Comparison of ENCODE assay signal across 11 cellular contexts in the genomic region with DNA sequence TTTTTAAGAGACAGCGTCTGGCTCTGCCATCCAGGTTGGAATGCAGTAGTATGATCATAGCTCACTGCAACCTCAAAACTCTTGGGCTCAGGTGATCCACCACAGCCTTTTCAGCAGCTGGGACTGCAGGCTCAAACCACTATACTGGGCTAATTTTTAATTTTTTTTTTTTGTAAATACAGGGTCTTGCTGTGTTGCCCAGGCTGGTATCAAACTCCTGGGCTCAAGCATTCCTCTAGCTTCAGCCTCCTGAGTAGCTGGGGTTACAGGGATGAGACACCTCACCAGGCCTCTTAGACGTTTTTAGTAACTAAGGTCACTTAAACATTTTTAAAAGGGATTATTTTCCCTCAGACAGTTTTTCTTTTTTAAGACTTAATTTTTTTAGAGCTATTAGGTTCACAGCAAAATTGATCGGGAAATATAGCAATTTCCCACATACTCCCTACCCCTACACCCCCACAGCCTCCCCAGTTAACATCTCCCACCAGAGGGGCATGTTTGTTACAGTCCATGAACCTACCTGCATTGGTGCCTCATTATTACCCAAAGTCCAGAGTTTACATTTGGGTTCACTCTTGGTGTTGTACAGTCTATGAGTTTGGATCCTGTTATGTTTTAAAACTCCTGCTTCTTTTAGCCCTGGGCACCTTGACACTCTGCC. TPM values are rescaled to one million over a fixed set of nuclear protein-coding genes. Genes with fewer than 3 reads are reported as not detected.
DNase-seq lines count a peak whose midpoint lies in the region; ATAC-seq, FAIRE-seq and TF ChIP-seq lines count a peak whose summit lies in the region.
"Had no signal": no experiment of that assay in that cellular context is flagged by ENCODE, and none has a peak within 500 bp of the region (broad histone marks: within the 10 kb centered on the region; RNA-seq: fewer than 3 reads in every experiment).

No MANE protein-coding gene starts in this region.

- H2AFZ ChIP-seq in PC-3 (ENCODE audit: low read length), result no peak overlapping the region
- no peak overlapping the region for H2AFZ ChIP-seq in H1 (ENCODE audit: low read length)

- H3K9me2 ChIP-seq in PC-3 (replicated peaks; ENCODE audit: low read length), result no peaks in the 10 kb centered on the region

- no peak overlapping the region for H2BK5ac ChIP-seq in H1 (ENCODE audit: low read depth, low read length)

- no peak overlapping the region for H3K27ac ChIP-seq in PC-3 (ENCODE audit: low read length)
- H3K27ac ChIP-seq in H1 (ENCODE audit: low read depth, low read length), result no peak overlapping the region
- no peak overlapping the region for H3K27ac ChIP-seq in small intestine (ENCODE audit: low read depth in 1 of 2, low read length in 1 of 2)
- H3K27ac ChIP-seq: ovary had no signal

- H3K9me3 ChIP-seq in PC-3 (ENCODE audit: low read length) (no peaks in the 10 kb centered on the region), H1 (ENCODE audit: insufficient read depth in 2 of 2, low read depth in 1 of 2, low read length in 1 of 2) (no peaks in the 10 kb centered on the region), small intestine (ENCODE audit: control insufficient read depth, low read depth) (no peaks in the 10 kb centered on the region)
- H3K9me3 ChIP-seq: ovary had no signal

- H3K27ac Mint-ChIP-seq in progenitor cell of endocrine pancreas, result no peak overlapping the region

- H3K4me1 ChIP-seq in PC-3 (ENCODE audit: insufficient read depth, low read length) (peaks cover 30% of the 10 kb centered on the region), H1 (replicated peaks in 1 of 4; ENCODE audit: control insufficient read depth in 3 of 4, insufficient read depth in 4 of 4, low read length in 3 of 4) (peaks cover 12 to 41% (median 23%) of the 10 kb centered on the region in 4 experiments), small intestine (ENCODE audit: control insufficient read depth in 2 of 2, insufficient read depth in 1 of 2, low read depth in 1 of 2, low read length in 1 of 2) (peaks cover 2 to 5% of the 10 kb centered on the region in 2 donors)

- no peak for TF ChIP-seq CTCF in PC-3 (conservative IDR thresholded peaks at IDR 0.05; ENCODE audit: low read depth, low read length)
- TF ChIP-seq CTCF in H1 (IDR thresholded peaks at IDR 0.05; ENCODE audit: control extremely low read depth in 1 of 3, insufficient read depth in 1 of 3, low read depth in 1 of 3, low read length in 3 of 3), result no peak
- no peak for TF ChIP-seq CTCF in progenitor cell of endocrine pancreas (IDR thresholded peaks at IDR 0.05; ENCODE audit: unreplicated experiment)

- H4K91ac ChIP-seq in H1 (replicated peaks; ENCODE audit: insufficient read length, low read length), result peak overlapping the region; percentile 61

- no peak overlapping the region for H3K23ac ChIP-seq in H1 (ENCODE audit: insufficient read length)

- peak overlapping the region; percentile 48; the same call in 1 of the 2 replicates for H3K18ac ChIP-seq in H1 (ENCODE audit: extremely low read depth, low read length)

- peaks cover 20% of the 10 kb centered on the region for H3K23me2 ChIP-seq in H1 (ENCODE audit: low read depth, low read length)

- no peak overlapping the region for H2BK120ac ChIP-seq in H1 (replicated peaks; ENCODE audit: low read depth, low read length)

- 73% methylated on average over 3 of the region's 3 CpGs; no CpG with 5 or more reads in 1 of the 2 experiments for WGBS in H1 (ENCODE audit: extremely low coverage in 1 of 2, insufficient coverage in 1 of 2, insufficient read length in 1 of 2, insufficient replicate concordance in 2 of 2, low coverage in 1 of 2, low lambda C conversion rate in 2 of 2, missing lambda C conversion rate in 1 of 2), 2 experiments
- 70 to 81% (median 71%) methylated on average over 3 of the region's 3 CpGs for WGBS in small intestine, 3 donors

- peak overlapping the region; percentile 75 for H3K4me3 Mint-ChIP-seq in progenitor cell of endocrine pancreas (ENCODE audit: low read depth)

- intact Hi-C loops in PC-3 (cut with micrococcal nuclease), result no loop called here

- DNase-seq in PC-3 (no peak), H1 (ENCODE audit: low read depth in 1 of 2, low spot score in 2 of 2) (no peak), progenitor cell of endocrine pancreas (ENCODE audit: low spot score, unreplicated experiment) (no peak), NCI-H1436 (lab: John Stamatoyannopoulos, UW) (no peak), small intestine (no peak), ureter (ENCODE audit: low spot score) (no peak)
- DNase-seq: activated CD4-positive, alpha-beta T cell treated with anti-CD3 and anti-CD28 coated beads, Interleukin-2, amount 50 U/mL, for 1 hour; central memory CD4-positive, alpha-beta T cell had no signal

- peaks cover 23% of the 10 kb centered on the region for H3K79me1 ChIP-seq in H1 (ENCODE audit: low read depth, low read length)

- H3K36me3 Mint-ChIP-seq in progenitor cell of endocrine pancreas (ENCODE audit: insufficient read depth), result peaks cover 8% of the 10 kb centered on the region

- ATAC-seq in PC-3 (no peak), GM19035 (IDR thresholded peaks at IDR 0.05; ENCODE audit: unreplicated experiment) (no peak)

- H3K36me3 ChIP-seq in PC-3 (ENCODE audit: low read depth, low read length), result no peaks in the 10 kb centered on the region
- H3K36me3 ChIP-seq in H1 (ENCODE audit: control insufficient read depth in 2 of 4, insufficient read depth in 4 of 4, low read length in 3 of 4), result no peaks in the 10 kb centered on the region
- H3K36me3 ChIP-seq in small intestine (ENCODE audit: control insufficient read depth in 2 of 2, insufficient read depth in 2 of 2, low read length in 2 of 2), result no peaks in the 10 kb centered on the region
- H3K36me3 ChIP-seq: ovary had no signal

- CTCF ChIA-PET in PC-3 (lab: Charles Lee) (interaction anchor here (1.6 kb wide), 1 partner anchor 98 kb away, joined by 6 read pairs; no protein-coding TSS in a partner anchor), H1 (lab: Charles Lee; ENCODE audit: partially characterized antibody) (interaction anchor here (0.6 to 24.3 kb wide), 10 partner anchors 8 to 104 kb away, joined by 3 to 358 read pairs (median 4); no protein-coding TSS in a partner anchor)

- no peak overlapping the region for H2BK20ac ChIP-seq in H1 (ENCODE audit: low read length)

- H3K4me2 ChIP-seq in PC-3 (ENCODE audit: low read length), result peak overlapping the region; percentile 88
- H3K4me2 ChIP-seq in H1 (ENCODE audit: insufficient read depth in 1 of 2, low read depth in 2 of 2, low read length in 2 of 2), result peak overlapping the region; percentile 85 to 95

- H3K4me1 Mint-ChIP-seq in progenitor cell of endocrine pancreas (ENCODE audit: low read depth), result peaks cover 47% of the 10 kb centered on the region

- no TSS peak for BruUV-seq in PC-3 (replicated peaks; lab: Mats Ljungman, UMichigan)

- H4K5ac ChIP-seq in H1 (ENCODE audit: insufficient read length, low read depth, low read length), result no peak overlapping the region

- H3K27me3 Mint-ChIP-seq in progenitor cell of endocrine pancreas, result no peaks in the 10 kb centered on the region

- H3F3A ChIP-seq in PC-3 (ENCODE audit: low read length, unreplicated experiment), result no peaks in the 10 kb centered on the region

- H3K14ac ChIP-seq in H1 (ENCODE audit: insufficient read length), result no peak overlapping the region

- H3K79me2 ChIP-seq in PC-3 (ENCODE audit: low read length) (peaks cover 81% of the 10 kb centered on the region), H1 (ENCODE audit: control insufficient read depth in 1 of 2, insufficient read depth in 2 of 2, low read length in 2 of 2) (peaks cover 57 to 83% of the 10 kb centered on the region in 2 experiments)

- H2BK12ac ChIP-seq in H1 (ENCODE audit: low read depth, low read length), result no peak overlapping the region

- H4K8ac ChIP-seq in H1 (ENCODE audit: extremely low read depth, insufficient read depth, low read length), result no peak overlapping the region

- H3K4ac ChIP-seq in H1 (replicated peaks; ENCODE audit: insufficient read length, low read depth, low read length), result no peak overlapping the region

- H3K27me3 ChIP-seq in PC-3 (ENCODE audit: low read length), result no peaks in the 10 kb centered on the region
- peaks cover 0 to 6% (median 2%) of the 10 kb centered on the region in 4 experiments; a peak in 1 of 7 replicates for H3K27me3 ChIP-seq in H1 (replicated peaks in 1 of 4; ENCODE audit: control insufficient read depth in 3 of 4, extremely low read depth in 1 of 4, insufficient read depth in 3 of 4, low read length in 3 of 4)
- no peaks in the 10 kb centered on the region for H3K27me3 ChIP-seq in small intestine (ENCODE audit: control insufficient read depth in 2 of 2, insufficient read depth in 2 of 2, low read length in 2 of 2)
- H3K27me3 ChIP-seq: ovary had no signal

- H2AK5ac ChIP-seq in H1 (ENCODE audit: low read depth, low read length), result peak overlapping the region; percentile 42; the same call in 1 of the 2 replicates

- no peaks in the 10 kb centered on the region for H3K9me3 Mint-ChIP-seq in progenitor cell of endocrine pancreas (ENCODE audit: low read depth)

- FAIRE-seq in H1 (lab: Jason Lieb, UNC), result no peak
- FAIRE-seq in small intestine (lab: Jason Lieb, UNC), result no peak

- TF ChIP-seq RAD21 in H1 (IDR thresholded peaks at IDR 0.05 in 1 of 2, conservative IDR thresholded peaks at IDR 0.05 in 1 of 2; ENCODE audit: low read depth in 2 of 2, low read length in 2 of 2), result no peak

- no peak overlapping the region for H3K56ac ChIP-seq in H1 (replicated peaks; ENCODE audit: insufficient read length, low read depth, low read length)

- H3K9ac ChIP-seq in PC-3 (ENCODE audit: low read length), result no peak overlapping the region
- H3K9ac ChIP-seq in H1 (replicated peaks in 1 of 4; ENCODE audit: extremely low read depth in 1 of 4, low read depth in 3 of 4, low read length in 3 of 4), result no peak overlapping the region

- H2BK15ac ChIP-seq in H1 (ENCODE audit: low read length), result no peak overlapping the region

- H3K4me3 ChIP-seq in GM08714 (ENCODE audit: low read length), result peak overlapping the region; percentile 67; the same call in 1 of the 2 replicates
- peak overlapping the region; percentile 74 for H3K4me3 ChIP-seq in PC-3 (ENCODE audit: low read length)
- peak overlapping the region in 2 of 4 experiments; percentile 10 to 65; a peak in 3 of 8 replicates for H3K4me3 ChIP-seq in H1 (ENCODE audit: extremely low read depth in 1 of 4, insufficient read depth in 2 of 4, low read depth in 3 of 4, low read length in 4 of 4)
- no peak overlapping the region for H3K4me3 ChIP-seq in small intestine (ENCODE audit: low read depth in 1 of 2, low read length in 2 of 2)

- no peak for TF ChIP-seq POLR2A in H1 (IDR thresholded peaks at IDR 0.05; ENCODE audit: control extremely low read depth in 1 of 2, low read depth in 2 of 2, low read length in 2 of 2)

- H4K20me1 ChIP-seq in PC-3 (ENCODE audit: low read length) (peaks cover 46% of the 10 kb centered on the region), H1 (replicated peaks in 1 of 2; ENCODE audit: control insufficient read depth in 1 of 2, insufficient read depth in 2 of 2, low read length in 2 of 2) (peaks cover 40 to 52% of the 10 kb centered on the region in 2 experiments)

- POLR2A ChIA-PET in PC-3 (lab: Charles Lee; ENCODE audit: unreplicated experiment), result no interaction called here
- POLR2A ChIA-PET in H1 (lab: Charles Lee; ENCODE audit: partially characterized antibody), result interaction anchor here (0.7 to 6.0 kb wide), 5 partner anchors 13 to 98 kb away, joined by 3 to 34 read pairs (median 4); no protein-coding TSS in a partner anchor

- TF ChIP-seq EP300 in H1 (IDR thresholded peaks at IDR 0.05; ENCODE audit: borderline replicate concordance in 1 of 2, low read depth in 2 of 2, low read length in 2 of 2), result no peak

RNA-seq across cellular contexts. Expression of gene BCR, which starts 3.9 kb away (rescaled TPM):
- 36.8 and 46.8 TPM in 2 replicates for total RNA-seq in PC-3 (2014; rRNA removed)
- 122 and 130 TPM in 2 replicates for total RNA-seq in H1 (2021; fragmentation: NEBNext Ultra II Directional; extraction: Animal tissue kit (Norgen Biotek cat#: 25700))
- 66.7 and 110 TPM in 2 replicates for polyA plus RNA-seq in H1 (2011; rRNA removed)
- polyA plus RNA-seq in H1 (2011; cell fraction: cytosol; rRNA removed), result 101 TPM
- polyA plus RNA-seq in H1 (2011; cell fraction: nucleus; rRNA removed), result 162 TPM
- polyA plus RNA-seq in H1 (2012, experiment 1 of 2), result 76.6 to 172 TPM (median 129 TPM) in 4 replicates
- polyA plus RNA-seq in H1 (2012, experiment 2 of 2), result 53.7 TPM
- 37.8 TPM for polyA plus RNA-seq in H1 (2013, experiment 1 of 2)
- polyA plus RNA-seq in H1 (2013, experiment 2 of 2), result 37.4 TPM
- 150 and 166 TPM in 2 replicates for polyA minus RNA-seq in H1 (2011; rRNA and poly(A)+ RNA removed)
- 183 TPM for polyA minus RNA-seq in H1 (2011; cell fraction: cytosol; rRNA and poly(A)+ RNA removed)
- polyA minus RNA-seq in H1 (2011; cell fraction: nucleus; rRNA and poly(A)+ RNA removed), result 71.0 TPM
- total RNA-seq in progenitor cell of endocrine pancreas, result 102 and 106 TPM in 2 replicates
- 10 to 100 TPM in 2 of 3 donors, 1 to 10 TPM in 1; 8.9 to 27.9 (median 13.9) TPM for polyA plus RNA-seq in small intestine
- total RNA-seq in ureter, result 88.0 TPM

RNA-seq across cellular contexts. Expression of gene RAB36, which starts 39.0 kb away (rescaled TPM):
- total RNA-seq in PC-3 (2014; rRNA removed), result 1.1 and 5.1 TPM in 2 replicates
- total RNA-seq in H1 (2021; fragmentation: NEBNext Ultra II Directional; extraction: Animal tissue kit (Norgen Biotek cat#: 25700)), result 1.0 and 1.1 TPM in 2 replicates
- polyA plus RNA-seq in H1 (2011; rRNA removed), result 1.4 and 1.5 TPM in 2 replicates
- 0.75 TPM for polyA plus RNA-seq in H1 (2011; cell fraction: cytosol; rRNA removed)
- 0.86 TPM for polyA plus RNA-seq in H1 (2011; cell fraction: nucleus; rRNA removed)
- polyA plus RNA-seq in H1 (2012, experiment 1 of 2), result 0.84 to 1.0 TPM (median 0.98 TPM) in 4 replicates
- 0.87 TPM for polyA plus RNA-seq in H1 (2012, experiment 2 of 2)
- 0.79 TPM for polyA plus RNA-seq in H1 (2013, experiment 1 of 2)
- polyA plus RNA-seq in H1 (2013, experiment 2 of 2), result 0.79 TPM
- 1.0 and 1.5 TPM in 2 replicates for polyA minus RNA-seq in H1 (2011; rRNA and poly(A)+ RNA removed)
- polyA minus RNA-seq in H1 (2011; cell fraction: cytosol; rRNA and poly(A)+ RNA removed), result 0.44 TPM
- 0.70 TPM for polyA minus RNA-seq in H1 (2011; cell fraction: nucleus; rRNA and poly(A)+ RNA removed)
- total RNA-seq in progenitor cell of endocrine pancreas, result 10.1 and 10.3 TPM in 2 replicates
- polyA plus RNA-seq in small intestine, result under 1 TPM in 2 of 3 donors, not detected in 1; 0.27 to 0.92 TPM
- 21.5 TPM for total RNA-seq in ureter

RNA-seq across cellular contexts. Expression of gene RSPH14, which starts 42.4 kb away (rescaled TPM):
- 0.35 and 0.44 TPM in 2 replicates for total RNA-seq in PC-3 (2014; rRNA removed)
- 0.84 TPM in 1 of 2 replicates, not detected in the other for total RNA-seq in H1 (2021; fragmentation: NEBNext Ultra II Directional; extraction: Animal tissue kit (Norgen Biotek cat#: 25700))
- 0.28 and 0.30 TPM in 2 replicates for polyA plus RNA-seq in H1 (2011; rRNA removed)
- polyA plus RNA-seq in H1 (2011; cell fraction: cytosol; rRNA removed), result 0.28 TPM
- 0.33 TPM for polyA plus RNA-seq in H1 (2011; cell fraction: nucleus; rRNA removed)
- polyA plus RNA-seq in H1 (2012, experiment 1 of 2), result 0.24 to 0.43 TPM (median 0.28 TPM) in 3 of 4 replicates, not detected in the other
- polyA plus RNA-seq in H1 (2012, experiment 2 of 2), result 0.22 TPM
- 0.10 TPM for polyA plus RNA-seq in H1 (2013, experiment 1 of 2)
- polyA plus RNA-seq in H1 (2013, experiment 2 of 2), result 0.13 TPM
- polyA minus RNA-seq in H1 (2011; rRNA and poly(A)+ RNA removed), result 0.13 and 0.39 TPM in 2 replicates
- not detected for polyA minus RNA-seq in H1 (2011; cell fraction: cytosol; rRNA and poly(A)+ RNA removed)
- polyA minus RNA-seq in H1 (2011; cell fraction: nucleus; rRNA and poly(A)+ RNA removed), result not detected
- 2.4 and 3.6 TPM in 2 replicates for total RNA-seq in progenitor cell of endocrine pancreas
- polyA plus RNA-seq in small intestine, result under 1 TPM in 1 of 3 donors, not detected in 2; 0.13 TPM
- total RNA-seq in ureter, result 0.89 TPM

Comparison
In these comparisons a context has a peak if more than half of its experiments do, and no peak if none do; other contexts are left out.
1. H3K4me3 ChIP-seq: peak in GM08714 (single experiment) and PC-3 (single experiment); none in small intestine (0 of 2).